ENCODE assay signal across 16 cellular contexts in the genomic region with DNA sequence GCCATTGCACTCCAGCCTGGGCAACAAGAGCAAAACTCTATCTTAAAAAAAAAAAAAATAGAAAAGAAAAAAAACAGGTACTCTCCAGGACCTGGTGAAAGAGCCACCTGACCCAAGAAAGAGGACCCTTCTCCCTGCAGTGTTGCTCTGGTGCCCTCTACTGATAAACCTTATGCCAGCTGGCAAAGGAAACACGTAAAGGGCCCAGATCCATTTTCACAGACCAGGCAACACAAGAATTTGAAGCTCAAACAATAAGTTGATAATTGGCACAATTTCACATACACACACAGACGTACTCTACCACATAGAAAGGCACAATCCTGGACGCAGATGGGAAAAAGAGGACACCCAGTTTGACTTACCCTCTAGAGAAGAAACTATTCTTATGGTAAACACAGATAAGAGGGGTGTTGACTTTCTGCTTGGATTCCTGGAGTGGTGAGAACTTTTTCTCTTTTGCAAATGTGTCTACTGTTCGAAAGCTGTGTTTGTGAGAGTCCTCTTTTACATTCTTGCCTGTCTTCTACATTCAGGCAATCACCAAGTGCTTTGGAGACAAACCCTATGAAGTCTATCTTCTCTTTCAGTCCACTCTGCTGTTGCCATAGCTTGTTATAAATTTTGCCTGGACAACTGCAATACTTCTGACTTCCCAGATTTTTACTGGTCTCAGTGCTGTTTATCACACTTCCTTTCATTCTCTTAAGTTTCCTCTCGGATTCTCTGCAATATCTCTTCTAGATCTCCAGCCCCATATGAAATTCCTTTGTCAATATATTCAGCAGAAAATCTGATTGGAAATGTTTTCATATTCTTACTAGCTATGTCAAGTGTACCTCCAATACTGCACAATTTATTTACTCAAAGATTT. TPM values are rescaled to one million over a fixed set of nuclear protein-coding genes. Genes with fewer than 3 reads are reported as not detected.
DNase-seq lines count a peak whose midpoint lies in the region; ATAC-seq and TF ChIP-seq lines count a peak whose summit lies in the region.
"Had no signal": no experiment of that assay in that cellular context is flagged by ENCODE, and none has a peak within 500 bp of the region (broad histone marks: within the 10 kb centered on the region; RNA-seq: fewer than 3 reads in every experiment).

No MANE protein-coding gene starts in this region.

- no peak overlapping the region for H3K4me2 ChIP-seq in neural progenitor cell

- H3K27me3 Mint-ChIP-seq in chondrocyte (ENCODE audit: low read depth): no peaks in the 10 kb centered on the region
- H3K27me3 Mint-ChIP-seq in neural progenitor cell (ENCODE audit: insufficient read depth, low read depth): peaks cover 5% of the 10 kb centered on the region
- H3K27me3 Mint-ChIP-seq in CD8-positive, alpha-beta T cell (ENCODE audit: low read depth): no peaks in the 10 kb centered on the region
- H3K27me3 Mint-ChIP-seq: activated naive CD8-positive, alpha-beta T cell treated with anti-CD3 and anti-CD28 coated beads for 36 hours; CD4-positive, alpha-beta T cell had no signal

- POLR2A ChIA-PET in CD8-positive, alpha-beta T cell (lab: Charles Lee): interaction anchor here (0.6 kb wide), 1 partner anchor 238 kb away, joined by 3 read pairs; no protein-coding TSS in a partner anchor

- in situ Hi-C loops in gastrocnemius medialis (cut with MboI; ENCODE audit: low sequenced_read_pairs in 4 of 4): no loop called here

- no peak overlapping the region for H3K9ac ChIP-seq in neural progenitor cell

- H3K4me3 ChIP-seq in neural progenitor cell: no peak overlapping the region
- no peak overlapping the region for H3K4me3 ChIP-seq in gastrocnemius medialis
- no peak overlapping the region for H3K4me3 ChIP-seq in vagina
- H3K4me3 ChIP-seq in CD8-positive, alpha-beta T cell (ENCODE audit: low read depth, low read length): no peak overlapping the region
- H3K4me3 ChIP-seq: breast epithelium had no signal

- TF ChIP-seq CTCF in LNCAP (IDR thresholded peaks at IDR 0.05): peak; percentile 34; the same call in 1 of the 2 replicates
- peak; percentile 20 for TF ChIP-seq CTCF in chondrocyte (IDR thresholded peaks at IDR 0.05)
- TF ChIP-seq CTCF in neural progenitor cell (IDR thresholded peaks at IDR 0.05): peak; percentile 14
- TF ChIP-seq CTCF in gastrocnemius medialis (IDR thresholded peaks at IDR 0.05 in 4 of 5, conservative IDR thresholded peaks at IDR 0.05 in 1 of 5): no peak
- TF ChIP-seq CTCF in vagina (IDR thresholded peaks at IDR 0.05): no peak
- TF ChIP-seq CTCF in CD8-positive, alpha-beta T cell (IDR thresholded peaks at IDR 0.05): no peak

- no peaks in the 10 kb centered on the region for H3K79me2 ChIP-seq in neural progenitor cell (ENCODE audit: low read depth)

- H3K27me3 ChIP-seq in neural progenitor cell: no peaks in the 10 kb centered on the region
- no peaks in the 10 kb centered on the region for H3K27me3 ChIP-seq in gastrocnemius medialis
- no peaks in the 10 kb centered on the region for H3K27me3 ChIP-seq in vagina
- H3K27me3 ChIP-seq in CD8-positive, alpha-beta T cell (ENCODE audit: insufficient read depth, low read length): no peaks in the 10 kb centered on the region
- H3K27me3 ChIP-seq: breast epithelium had no signal

- DNase-seq in DMS 273 (lab: John Stamatoyannopoulos, UW; ENCODE audit: unreplicated experiment) (peak; percentile 10), DMS 273 treated with DMSO at 0.1 percent for 48 hours (lab: John Stamatoyannopoulos, UW) (no peak), chondrocyte (ENCODE audit: low spot score) (no peak), neural progenitor cell (ENCODE audit: low spot score) (no peak), gastrocnemius medialis (no peak), vagina (ENCODE audit: extremely low spot score in 2 of 2) (no peak)
- DNase-seq in CD8-positive, alpha-beta T cell: no peak
- DNase-seq: 8988T; activated CD8-positive, alpha-beta memory T cell treated with anti-CD3 and anti-CD28 coated beads, Interleukin-2, amount 50 U/mL, for 48 hours; activated naive CD8-positive, alpha-beta T cell treated with anti-CD3 and anti-CD28 coated beads for 36 hours; CD4-positive, alpha-beta T cell; GDM1; NCI-H1436 had no signal

- H3K27ac ChIP-seq in neural progenitor cell (no peak overlapping the region), gastrocnemius medialis (no peak overlapping the region), vagina (no peak overlapping the region)
- no peak overlapping the region for H3K27ac ChIP-seq in CD8-positive, alpha-beta T cell (ENCODE audit: low read depth, low read length)

- H3K4me1 Mint-ChIP-seq in chondrocyte (ENCODE audit: low read depth): no peaks in the 10 kb centered on the region
- no peaks in the 10 kb centered on the region for H3K4me1 Mint-ChIP-seq in neural progenitor cell
- peaks cover 2% of the 10 kb centered on the region for H3K4me1 Mint-ChIP-seq in CD8-positive, alpha-beta T cell (ENCODE audit: low read depth)

- no peaks in the 10 kb centered on the region for H3K36me3 ChIP-seq in neural progenitor cell
- H3K36me3 ChIP-seq in gastrocnemius medialis: peaks cover 0 to 17% of the 10 kb centered on the region in 2 donors
- peaks cover 0 to 8% of the 10 kb centered on the region in 2 donors for H3K36me3 ChIP-seq in vagina
- H3K36me3 ChIP-seq in CD8-positive, alpha-beta T cell (ENCODE audit: insufficient read depth, low read length): no peaks in the 10 kb centered on the region
- H3K36me3 ChIP-seq: breast epithelium had no signal

- H3K9me3 Mint-ChIP-seq in chondrocyte (ENCODE audit: low read depth) (no peaks in the 10 kb centered on the region), neural progenitor cell (no peaks in the 10 kb centered on the region)
- peaks cover 6% of the 10 kb centered on the region for H3K9me3 Mint-ChIP-seq in CD8-positive, alpha-beta T cell

- no peak overlapping the region for H3K27ac Mint-ChIP-seq in chondrocyte (ENCODE audit: unreplicated experiment)
- H3K27ac Mint-ChIP-seq in neural progenitor cell: no peak overlapping the region
- H3K27ac Mint-ChIP-seq in CD8-positive, alpha-beta T cell: no peak overlapping the region
- H3K27ac Mint-ChIP-seq: activated naive CD8-positive, alpha-beta T cell treated with anti-CD3 and anti-CD28 coated beads for 36 hours; CD4-positive, alpha-beta T cell had no signal

- TF ChIP-seq POLR2A in gastrocnemius medialis (IDR thresholded peaks at IDR 0.05) (no peak), vagina (IDR thresholded peaks at IDR 0.05) (no peak)

- H2AFZ ChIP-seq in neural progenitor cell (replicated peaks): no peak overlapping the region

- no peaks in the 10 kb centered on the region for H3F3A ChIP-seq in neural progenitor cell (ENCODE audit: low read depth)

- intact Hi-C loops in gastrocnemius medialis (cut with DNase I; ENCODE audit: low total_unique reads): no loop called here
- intact Hi-C loops in vagina (cut with DNase I): no loop called here
- intact Hi-C loops in CD8-positive, alpha-beta T cell (cut with DNase I, micrococcal nuclease): loop anchor here (10.0 kb wide), 2 partner anchors 398 to 1012 kb away; a partner anchor contains a TSS

- H3K9me3 ChIP-seq in neural progenitor cell (ENCODE audit: low read depth): no peaks in the 10 kb centered on the region
- H3K9me3 ChIP-seq in gastrocnemius medialis: no peaks in the 10 kb centered on the region
- H3K9me3 ChIP-seq in vagina: no peaks in the 10 kb centered on the region
- H3K9me3 ChIP-seq in CD8-positive, alpha-beta T cell (ENCODE audit: low read length): no peaks in the 10 kb centered on the region
- H3K9me3 ChIP-seq: breast epithelium had no signal

- no peak overlapping the region for H3K4me3 Mint-ChIP-seq in chondrocyte (ENCODE audit: unreplicated experiment)
- no peak overlapping the region for H3K4me3 Mint-ChIP-seq in neural progenitor cell
- no peak overlapping the region for H3K4me3 Mint-ChIP-seq in CD8-positive, alpha-beta T cell
- H3K4me3 Mint-ChIP-seq: activated naive CD8-positive, alpha-beta T cell treated with anti-CD3 and anti-CD28 coated beads for 36 hours; CD4-positive, alpha-beta T cell had no signal

- CTCF ChIA-PET in CD8-positive, alpha-beta T cell (lab: Charles Lee): interaction anchor here (0.6 to 1.2 kb wide), 2 partner anchors 25 to 43 kb away, joined by 4 read pairs; no protein-coding TSS in a partner anchor

- peaks cover 18% of the 10 kb centered on the region for H3K36me3 Mint-ChIP-seq in chondrocyte (ENCODE audit: low read depth)
- peaks cover 19% of the 10 kb centered on the region for H3K36me3 Mint-ChIP-seq in neural progenitor cell
- peaks cover 31% of the 10 kb centered on the region for H3K36me3 Mint-ChIP-seq in CD8-positive, alpha-beta T cell

- no peaks in the 10 kb centered on the region for H3K4me1 ChIP-seq in neural progenitor cell
- no peaks in the 10 kb centered on the region for H3K4me1 ChIP-seq in gastrocnemius medialis
- no peaks in the 10 kb centered on the region for H3K4me1 ChIP-seq in vagina
- H3K4me1 ChIP-seq in CD8-positive, alpha-beta T cell (ENCODE audit: insufficient read depth, low read length): no peaks in the 10 kb centered on the region
- H3K4me1 ChIP-seq: breast epithelium had no signal

- H4K20me1 ChIP-seq in neural progenitor cell (ENCODE audit: low read depth): no peaks in the 10 kb centered on the region

- no peak for ATAC-seq in gastrocnemius medialis
- no peak for ATAC-seq in CD8-positive, alpha-beta T cell

RNA-seq across cellular contexts. Expression of a gene that starts 6.4 kb away (rescaled TPM):
- total RNA-seq in chondrocyte: 99.8 to 103 TPM (median 103 TPM) in 3 replicates
- total RNA-seq in neural progenitor cell (ENCODE audit: low replicate concordance): 323 and 591 TPM in 2 replicates
- total RNA-seq in gastrocnemius medialis: 100 to 1,000 TPM; 131 to 209 (median 190) TPM
- 173 TPM for total RNA-seq in vagina
- total RNA-seq in CD8-positive, alpha-beta T cell: 100 to 1,000 TPM; 176 to 180 TPM

RNA-seq across cellular contexts. Expression of a gene that starts 31.7 kb away (rescaled TPM):
- total RNA-seq in chondrocyte: 9.6 to 12.2 TPM (median 11.5 TPM) in 3 replicates
- total RNA-seq in neural progenitor cell (ENCODE audit: low replicate concordance): 7.4 and 9.7 TPM in 2 replicates
- total RNA-seq in gastrocnemius medialis: 10 to 100 TPM in 3 of 4 donors, 1 to 10 TPM in 1; 6.1 to 14.3 (median 12.7) TPM
- total RNA-seq in vagina: 11.0 TPM
- total RNA-seq in CD8-positive, alpha-beta T cell: 1 to 10 TPM; 3.9 to 4.9 TPM

RNA-seq across cellular contexts. Expression of a gene that starts 59.4 kb away (rescaled TPM):
- total RNA-seq in chondrocyte (not detected in 3 replicates), neural progenitor cell (ENCODE audit: low replicate concordance) (not detected in 2 replicates), gastrocnemius medialis (under 1 TPM in 2 of 4 donors, not detected in 2; 0.10 TPM), vagina (not detected)
- total RNA-seq in CD8-positive, alpha-beta T cell: not detected
- total RNA-seq: activated naive CD8-positive, alpha-beta T cell treated with anti-CD3 and anti-CD28 coated beads for 36 hours; CD4-positive, alpha-beta T cell; NCI-H460 had no signal

Comparison
In these comparisons a context has a peak if more than half of its experiments do, and no peak if none do; other contexts are left out.
1. CTCF ChIP-seq: peak in LNCAP (single experiment), chondrocyte (single experiment) and neural progenitor cell (single experiment); none in gastrocnemius medialis (0 of 5), vagina (0 of 3) and CD8-positive, alpha-beta T cell (single experiment).
2. intact Hi-C loops: an anchor here in CD8-positive, alpha-beta T cell (10.0 kb wide); none called in gastrocnemius medialis and vagina.